In genomic region chr1:216350186-216350585, GRCh38 we compare ENCODE assay signal across 2 cellular contexts.
A peak's percentile ranks its signal among the peaks of the same experiment; 100 is the strongest.
TF ChIP-seq lines count a peak whose summit lies in the region.

No MANE protein-coding gene starts in this region.

TF ChIP-seq in liver, 16 proteins besides CTCF, POLR2A, EP300 and RAD21:
- TF ChIP-seq ZBTB33 (IDR thresholded peaks at IDR 0.05) (no peak), HNF4A (conservative IDR thresholded peaks at IDR 0.05) (peak; percentile 75 to 79), SP1 (IDR thresholded peaks at IDR 0.05) (peak; percentile 17)

TF ChIP-seq in HepG2, 621 proteins besides CTCF, POLR2A, EP300 and RAD21:
- TF ChIP-seq ARID4A (CRISPR knock-in tag; IDR thresholded peaks at IDR 0.05; ENCODE audit: borderline replicate concordance) (no peak), TERF1 (CRISPR knock-in tag; IDR thresholded peaks at IDR 0.05) (no peak), ZNF333 (CRISPR knock-in tag; IDR thresholded peaks at IDR 0.05; ENCODE audit: borderline replicate concordance) (no peak), HMG20B (CRISPR knock-in tag; conservative IDR thresholded peaks at IDR 0.05) (no peak), ZNF629 (CRISPR knock-in tag; conservative IDR thresholded peaks at IDR 0.05) (no peak), HOXA3 (CRISPR knock-in tag; IDR thresholded peaks at IDR 0.05) (no peak), SMARCC2 (IDR thresholded peaks at IDR 0.05) (no peak), NR3C1 (CRISPR knock-in tag; IDR thresholded peaks at IDR 0.05) (no peak), TP53 (CRISPR knock-in tag; conservative IDR thresholded peaks at IDR 0.05) (no peak)
